2 cellular contexts compared by ENCODE assay signal in genomic region chr6:24322446-24322845, GRCh38. TPM values are rescaled to one million over a fixed set of nuclear protein-coding genes. Genes with fewer than 3 reads are reported as not detected.
"Had no signal": no experiment of that assay in that cellular context is flagged by ENCODE, and none has a peak within 500 bp of the region (broad histone marks: within the 10 kb centered on the region; RNA-seq: fewer than 3 reads in every experiment).

No MANE protein-coding gene starts in this region.

RNA-seq across cellular contexts. Expression of gene DCDC2, which starts 35.4 kb away (rescaled TPM):
- total RNA-seq: IMR-90, Right ventricle myocardium superior had no signal
- polyA plus RNA-seq: IMR-90 had no signal
